29 cellular contexts compared by ENCODE assay signal in genomic region chr13:18232298-18232993, GRCh38.
"Had no signal": no experiment of that assay in that cellular context is flagged by ENCODE, and none has a peak within 500 bp of the region (broad histone marks: within the 10 kb centered on the region; RNA-seq: fewer than 3 reads in every experiment).

No MANE protein-coding gene starts in this region.

- H3K36me3 ChIP-seq: ovary, right lobe of liver, spleen, suprapubic skin, tibial artery, transverse colon, upper lobe of left lung, uterus had no signal

- H3K4me1 ChIP-seq: parathyroid adenoma, psoas muscle, right lobe of liver, spleen, suprapubic skin, testis, tibial artery, transverse colon, upper lobe of left lung, uterus had no signal

- H3K27ac ChIP-seq: ovary, parathyroid adenoma, psoas muscle, right lobe of liver, skin epidermis, spleen, suprapubic skin, testis, tibial artery, transverse colon, upper lobe of left lung, uterus had no signal

- H3K9me3 ChIP-seq: ovary, psoas muscle, right lobe of liver, suprapubic skin, testis, tibial artery, uterus had no signal

- H3K4me3 ChIP-seq: ovary, psoas muscle, right lobe of liver, skin epidermis, smooth muscle cell, spleen, suprapubic skin, testis, tibial artery, transverse colon, upper lobe of left lung, uterus had no signal

- DNase-seq: naive B cell; naive thymus-derived CD8-positive, alpha-beta T cell; nephron progenitor cell; occipital lobe; ovary; psoas muscle; right cardiac atrium; right lobe of liver; spleen; stimulated activated CD4-positive, alpha-beta T cell treated with anti-CD3 and anti-CD28 coated beads, Interleukin-12 subunit alpha, Interleukin-12 subunit beta, amount 100 ng/mL, for 4 hours; stimulated activated CD4-positive, alpha-beta T cell treated with anti-CD3 and anti-CD28 coated beads, Interleukin-1b, Interleukin-23, amount 100 ng/mL, for 48 hours; stimulated activated CD4-positive, alpha-beta T cell treated with anti-CD3 and anti-CD28 coated beads, Interleukin-4, amount 100 ng/mL, for 1 hour; stimulated activated CD4-positive, alpha-beta T cell treated with anti-CD3 and anti-CD28 coated beads, Interleukin-4, amount 100 ng/mL, for 4 hours; stimulated activated CD8-positive, alpha-beta memory T cell treated with anti-CD3 and anti-CD28 coated beads, Interleukin-4, amount 100 ng/mL, for 48 hours; stimulated activated naive CD4-positive, alpha-beta T cell; stimulated activated naive CD8-positive, alpha-beta T cell treated with anti-CD3 and anti-CD28 coated beads, Interleukin-15, amount 100 ng/mL, for 72 hours; stimulated activated naive CD8-positive, alpha-beta T cell treated with anti-CD3 and anti-CD28 coated beads, Interleukin-15, Interleukin-2, amounts not matched to agents 100 U/mL and 50 U/mL, for 24 hours; substantia nigra; testis; tibial artery; transverse colon; uterus had no signal

- H3K4me2 ChIP-seq: smooth muscle cell had no signal

- H3K9ac ChIP-seq: parathyroid adenoma had no signal

- H2AFZ ChIP-seq: parathyroid adenoma had no signal

- ATAC-seq: naive thymus-derived CD8-positive, alpha-beta T cell; natural killer cell treated with Interleukin-12 subunit alpha and Interleukin-12 subunit beta and Interleukin-15 and Interleukin-18, amount 100 ng/mL, for 72 hours; psoas muscle; stimulated activated memory B cell treated with anti-CD40 and anti-IgM and Interleukin-4, amounts not matched to agents 10 μg/mL and 1 μg/mL and 100 μg/mL, for 72 hours; stimulated activated naive CD8-positive, alpha-beta T cell treated with anti-CD3 and anti-CD28 coated beads, Interleukin-15, amount 100 ng/mL, for 72 hours; stimulated activated naive CD8-positive, alpha-beta T cell treated with anti-CD3 and anti-CD28 coated beads, Interleukin-15, Interleukin-2, amounts not matched to agents 100 U/mL and 50 U/mL, for 24 hours had no signal

- H3K27me3 ChIP-seq: ovary, right lobe of liver, spleen, suprapubic skin, testis, tibial artery, transverse colon, upper lobe of left lung, uterus had no signal
